In genomic region chr16:55078699-55079415, GRCh38 we compare ENCODE assay signal across 28 cellular contexts.
"Had no signal": no experiment of that assay in that cellular context is flagged by ENCODE, and none has a peak within 500 bp of the region (broad histone marks: within the 10 kb centered on the region; RNA-seq: fewer than 3 reads in every experiment).

No MANE protein-coding gene starts in this region.

- H3K27me3 ChIP-seq: left lung, pancreas, tibial nerve, vagina had no signal

- H3K4me3 ChIP-seq: left lung, lower lobe of right lung, pancreas, prostate gland, tibial nerve, vagina had no signal

- ATAC-seq: left colon; left lung; lower lobe of right lung; naive thymus-derived CD8-positive, alpha-beta T cell; pancreas; right cardiac atrium; sciatic nerve; stimulated activated naive B cell treated with anti-CD40 and anti-IgM and Interleukin-4, amounts not matched to agents 10 μg/mL and 1 μg/mL and 100 μg/mL, for 72 hours had no signal

- H3K4me1 ChIP-seq: left lung, lower lobe of right lung, prostate gland, tibial nerve, vagina had no signal

- H3K27ac Mint-ChIP-seq: immature natural killer cell; nephron; stimulated activated naive B cell treated with anti-CD40 and anti-IgM and Interleukin-4, amounts not matched to agents 10 μg/mL and 1 μg/mL and 100 μg/mL, for 72 hours; stimulated activated naive CD8-positive, alpha-beta T cell treated with anti-CD3 and anti-CD28 coated beads, Interleukin-15, Interleukin-2, amounts not matched to agents 100 ng/mL and 50 ng/mL, for 24 hours; type B pancreatic cell had no signal

- H3K9me3 ChIP-seq: left lung, lower lobe of right lung, pancreas, prostate gland, vagina had no signal

- H3K27ac ChIP-seq: left lung, lower lobe of right lung, pancreas, prostate gland, tibial nerve, vagina had no signal

- H3K4me3 Mint-ChIP-seq: immature natural killer cell; naive thymus-derived CD8-positive, alpha-beta T cell; nephron; neural crest cell; stimulated activated naive B cell treated with anti-CD40 and anti-IgM and Interleukin-4, amounts not matched to agents 10 μg/mL and 1 μg/mL and 100 μg/mL, for 72 hours; stimulated activated naive CD8-positive, alpha-beta T cell treated with anti-CD3 and anti-CD28 coated beads, Interleukin-15, Interleukin-2, amounts not matched to agents 100 ng/mL and 50 ng/mL, for 24 hours; type B pancreatic cell had no signal

- H3K9me3 Mint-ChIP-seq: immature natural killer cell; nephron; stimulated activated naive CD8-positive, alpha-beta T cell treated with anti-CD3 and anti-CD28 coated beads, Interleukin-15, Interleukin-2, amounts not matched to agents 100 ng/mL and 50 ng/mL, for 24 hours; type B pancreatic cell had no signal

- H3K36me3 ChIP-seq: left lung, lower lobe of right lung, pancreas, prostate gland, tibial nerve, vagina had no signal

- DNase-seq: hypothalamus; immature natural killer cell; kidney; left colon; left lung; lower lobe of right lung; mammary epithelial cell; mesenchymal stem cell; naive thymus-derived CD8-positive, alpha-beta T cell; nucleus accumbens; pancreas; posterior cingulate gyrus; retina; right cardiac atrium; stimulated activated CD4-positive, alpha-beta T cell treated with anti-CD3 and anti-CD28 coated beads, Interleukin-12 subunit alpha, Interleukin-12 subunit beta, amount 100 ng/mL, for 4 hours; stimulated activated CD4-positive, alpha-beta T cell treated with anti-CD3 and anti-CD28 coated beads, Interleukin-15, amount 100 ng/mL, for 24 hours; stimulated activated CD4-positive, alpha-beta T cell treated with anti-CD3 and anti-CD28 coated beads, Interleukin-2, amount 100 ng/mL, for 24 hours; stimulated activated CD4-positive, alpha-beta T cell treated with anti-CD3 and anti-CD28 coated beads, Interleukin-4, amount 100 ng/mL, for 1 hour; stimulated activated naive B cell treated with anti-CD40 and anti-IgM and Interleukin-4, amounts not matched to agents 10 μg/mL and 1 μg/mL and 100 μg/mL, for 72 hours; substantia nigra had no signal

- H3K4me1 Mint-ChIP-seq: immature natural killer cell; naive thymus-derived CD8-positive, alpha-beta T cell; stimulated activated naive B cell treated with anti-CD40 and anti-IgM and Interleukin-4, amounts not matched to agents 10 μg/mL and 1 μg/mL and 100 μg/mL, for 72 hours had no signal

- H3K27me3 Mint-ChIP-seq: stimulated activated naive CD8-positive, alpha-beta T cell treated with anti-CD3 and anti-CD28 coated beads, Interleukin-15, Interleukin-2, amounts not matched to agents 100 ng/mL and 50 ng/mL, for 24 hours had no signal
